In the genomic region with DNA sequence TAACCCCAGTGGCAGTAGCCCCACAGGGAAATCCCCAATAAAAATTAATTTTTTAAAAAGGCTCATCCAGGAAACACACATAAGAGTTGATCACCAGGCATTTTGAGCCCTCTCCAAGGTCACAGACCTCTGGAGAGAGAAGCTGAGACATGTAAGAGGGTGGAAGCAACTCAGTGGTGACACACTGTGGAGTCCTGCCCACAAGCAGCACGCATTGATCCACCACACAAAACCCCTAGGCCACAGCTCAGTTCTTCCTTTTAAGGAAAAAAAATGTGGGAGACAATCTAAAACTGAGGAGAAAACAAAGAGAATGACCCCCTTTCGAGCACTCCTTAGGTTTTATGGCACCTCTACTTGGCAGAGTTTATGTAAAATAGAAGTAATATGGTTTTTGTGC, we compare ENCODE assay signal across 21 cellular contexts.
DNase-seq lines count a peak whose midpoint lies in the region; ATAC-seq, FAIRE-seq and TF ChIP-seq lines count a peak whose summit lies in the region.
"Had no signal": no experiment of that assay in that cellular context is flagged by ENCODE, and none has a peak within 500 bp of the region (broad histone marks: within the 10 kb centered on the region; RNA-seq: fewer than 3 reads in every experiment).

No MANE protein-coding gene starts in this region.

- no CpG with 5 or more reads among the region's 2 CpGs for WGBS in H9 (ENCODE audit: extremely low coverage, insufficient read length, low lambda C conversion rate)
- 51% methylated on average over 2 of the region's 2 CpGs for WGBS in hepatocyte (ENCODE audit: low lambda C conversion rate, missing lambda C conversion rate)

- H2BK12ac ChIP-seq in H9 (ENCODE audit: insufficient read length, low read depth, low read length), result peak overlapping the region; percentile 60

- no peak overlapping the region for H4K5ac ChIP-seq in H9 (ENCODE audit: insufficient read length, low read depth, low read length)

- H3K4me3 ChIP-seq in bronchial epithelial cell (ENCODE audit: low read depth, low read length) (no peak overlapping the region), hepatocyte (no peak overlapping the region)
- H3K4me3 ChIP-seq: SK-N-MC had no signal

- H2AFZ ChIP-seq in H9 (ENCODE audit: low read length) (no peak overlapping the region), hepatocyte (no peak overlapping the region)

- peak overlapping the region; percentile 65 for H2BK120ac ChIP-seq in H9 (ENCODE audit: low read depth, low read length, poor library complexity, severe bottlenecking)

- H3K4me1 ChIP-seq in H9 (ENCODE audit: insufficient read depth, low read length) (no peaks in the 10 kb centered on the region; the same call in 1 of the 2 replicates), hepatocyte (ENCODE audit: insufficient read depth) (peaks cover 18% of the 10 kb centered on the region)

- H3K9me2 ChIP-seq in hepatocyte (replicated peaks; ENCODE audit: insufficient read depth), result no peaks in the 10 kb centered on the region

- DNase-seq in A172 (ENCODE audit: low spot score) (peak; percentile 21), H9 (peak; percentile 61), bronchial epithelial cell (ENCODE audit: low read depth) (peak; percentile 42), hepatocyte (ENCODE audit: low spot score) (no peak), NCI-H1105 treated with DMSO at 0.1 percent for 48 hours (lab: John Stamatoyannopoulos, UW) (no peak)
- DNase-seq in stimulated activated naive B cell treated with anti-CD40 and anti-IgM and Interleukin-4, amounts not matched to agents 10 μg/mL and 1 μg/mL and 100 μg/mL, for 72 hours, result no peak
- DNase-seq: 8988T; activated CD4-positive, alpha-beta T cell treated with anti-CD3 and anti-CD28 coated beads, Interleukin-2, amount 10 ng/mL, durations not matched to agents 24 days and 14 days; activated CD8-positive, alpha-beta memory T cell treated with anti-CD3 and anti-CD28 coated beads, Interleukin-2, amount 50 U/mL, for 48 hours; activated gamma-delta T cell treated with Interleukin-2 at 50 U/mL for 16 hours; CD4-positive, CD25-positive, alpha-beta regulatory T cell; cortex of kidney; NCI-H2029; NCI-H510A treated with DMSO at 0.1 percent for 48 hours; retina had no signal

- H3K9ac ChIP-seq in H9 (ENCODE audit: extremely low read depth, insufficient read length, low read length), result peak overlapping the region; percentile 95

- peak overlapping the region; percentile 96 for H2BK5ac ChIP-seq in H9 (ENCODE audit: insufficient read length, low read length)

- H4K20me1 ChIP-seq in H9 (ENCODE audit: control insufficient read depth, insufficient read depth, insufficient read length), result no peaks in the 10 kb centered on the region
- no peaks in the 10 kb centered on the region for H4K20me1 ChIP-seq in hepatocyte (ENCODE audit: insufficient read depth, poor library complexity, severe bottlenecking)

- peaks cover 3% of the 10 kb centered on the region for H3K23me2 ChIP-seq in H9 (ENCODE audit: insufficient read length, low read depth, low read length, poor library complexity, severe bottlenecking)

- peaks cover 41 to 53% of the 10 kb centered on the region in 2 experiments for H3K4me1 Mint-ChIP-seq in H9
- H3K4me1 Mint-ChIP-seq in stimulated activated naive B cell treated with anti-CD40 and anti-IgM and Interleukin-4, amounts not matched to agents 10 μg/mL and 1 μg/mL and 100 μg/mL, for 72 hours, result no peaks in the 10 kb centered on the region
- H3K4me1 Mint-ChIP-seq: activated CD4-positive, alpha-beta T cell treated with anti-CD3 and anti-CD28 coated beads, Interleukin-2, amount 10 ng/mL, durations not matched to agents 24 days and 14 days; memory B cell had no signal

- peaks cover 34 to 41% of the 10 kb centered on the region in 2 experiments for H3K9me3 Mint-ChIP-seq in H9
- peaks cover 8 to 10% of the 10 kb centered on the region in 2 donors for H3K9me3 Mint-ChIP-seq in stimulated activated naive B cell treated with anti-CD40 and anti-IgM and Interleukin-4, amounts not matched to agents 10 μg/mL and 1 μg/mL and 100 μg/mL, for 72 hours

- H3T11ph ChIP-seq in H9 (ENCODE audit: low read length), result no peak overlapping the region

- no peak overlapping the region for H3K56ac ChIP-seq in H9 (ENCODE audit: insufficient read length, low read depth, low read length)

- TF ChIP-seq CTCF in H9 (conservative IDR thresholded peaks at IDR 0.05) (peak; percentile 37; the same call in 2 of the 3 replicates), bronchial epithelial cell (IDR thresholded peaks at IDR 0.05; ENCODE audit: insufficient read depth, low read length, severe bottlenecking) (no peak), hepatocyte (IDR thresholded peaks at IDR 0.05; ENCODE audit: poor library complexity) (no peak)

- H3K4ac ChIP-seq in H9 (ENCODE audit: low read depth, low read length), result peak overlapping the region; percentile 36; the same call in 1 of the 2 replicates

- peaks cover 9% of the 10 kb centered on the region for H3K9me3 ChIP-seq in H9 (ENCODE audit: control insufficient read depth, low read depth, low read length)
- peaks cover 16% of the 10 kb centered on the region for H3K9me3 ChIP-seq in hepatocyte (ENCODE audit: low read depth)

- peak overlapping the region; percentile 97 for H2AK5ac ChIP-seq in H9 (ENCODE audit: insufficient read length, low read length)

- no peak overlapping the region for H2BK15ac ChIP-seq in H9 (ENCODE audit: low read depth, low read length)

- no peaks in the 10 kb centered on the region for H3K36me3 ChIP-seq in bronchial epithelial cell (ENCODE audit: control insufficient read depth, insufficient read depth, low read length)
- no peaks in the 10 kb centered on the region for H3K36me3 ChIP-seq in hepatocyte (replicated peaks; ENCODE audit: insufficient read depth, low read depth)

- no peak for FAIRE-seq in bronchial epithelial cell (lab: Jason Lieb, UNC)
- FAIRE-seq: HTR-8/SVneo, urothelium cell line had no signal

- H3K79me1 ChIP-seq in H9 (ENCODE audit: insufficient read depth, low read depth, low read length, poor library complexity, severe bottlenecking), result no peaks in the 10 kb centered on the region

- H3K18ac ChIP-seq in H9 (ENCODE audit: insufficient read length, low read depth, low read length), result peak overlapping the region; percentile 84

- peak overlapping the region; percentile 94 to 99 (median 99) for H3K27ac Mint-ChIP-seq in H9
- no peak overlapping the region for H3K27ac Mint-ChIP-seq in stimulated activated naive B cell treated with anti-CD40 and anti-IgM and Interleukin-4, amounts not matched to agents 10 μg/mL and 1 μg/mL and 100 μg/mL, for 72 hours
- H3K27ac Mint-ChIP-seq: activated CD4-positive, alpha-beta T cell treated with anti-CD3 and anti-CD28 coated beads, Interleukin-2, amount 10 ng/mL, durations not matched to agents 24 days and 14 days; CD4-positive, CD25-positive, alpha-beta regulatory T cell; memory B cell had no signal

- H3K27me3 Mint-ChIP-seq in H9 (ENCODE audit: low read depth), result no peaks in the 10 kb centered on the region
- H3K27me3 Mint-ChIP-seq in stimulated activated naive B cell treated with anti-CD40 and anti-IgM and Interleukin-4, amounts not matched to agents 10 μg/mL and 1 μg/mL and 100 μg/mL, for 72 hours, result peaks cover 0 to 3% of the 10 kb centered on the region in 2 donors
- H3K27me3 Mint-ChIP-seq: activated CD4-positive, alpha-beta T cell treated with anti-CD3 and anti-CD28 coated beads, Interleukin-2, amount 10 ng/mL, durations not matched to agents 24 days and 14 days; CD4-positive, CD25-positive, alpha-beta regulatory T cell; memory B cell had no signal

- no peak overlapping the region for H4K8ac ChIP-seq in H9 (replicated peaks; ENCODE audit: insufficient read length, low read depth, low read length)

- H3K14ac ChIP-seq in H9 (ENCODE audit: insufficient read depth, low read length), result peak overlapping the region; percentile 73; the same call in 1 of the 2 replicates

- H2BK20ac ChIP-seq in H9 (ENCODE audit: low read depth, low read length, poor library complexity, severe bottlenecking), result no peak overlapping the region

- H3K79me2 ChIP-seq in H9 (ENCODE audit: insufficient read depth, low read length) (no peaks in the 10 kb centered on the region; the same call in 1 of the 2 replicates), hepatocyte (no peaks in the 10 kb centered on the region)

- H3K4me2 ChIP-seq in H9 (ENCODE audit: insufficient read depth, insufficient read length, low read length), result peak overlapping the region; percentile 50
- H3K4me2 ChIP-seq in hepatocyte, result no peak overlapping the region

- no peak for ATAC-seq in HG02642 (IDR thresholded peaks at IDR 0.05; ENCODE audit: poor library complexity, unreplicated experiment)
- no peak for ATAC-seq in stimulated activated naive B cell treated with anti-CD40 and anti-IgM and Interleukin-4, amounts not matched to agents 10 μg/mL and 1 μg/mL and 100 μg/mL, for 72 hours (replicated peaks)
- no peak for ATAC-seq in SK-N-SH treated with all-trans-retinoic acid at 6 μM for 48 hours

- no peak overlapping the region for H3K23ac ChIP-seq in H9 (ENCODE audit: insufficient read length, low read depth, low read length)

- H3K27me3 ChIP-seq in H9 (ENCODE audit: insufficient read depth, low read length) (no peaks in the 10 kb centered on the region), bronchial epithelial cell (ENCODE audit: control insufficient read depth, insufficient read depth, low read length) (no peaks in the 10 kb centered on the region), hepatocyte (no peaks in the 10 kb centered on the region)

- H3K36me3 Mint-ChIP-seq in H9 (ENCODE audit: insufficient read depth in 1 of 3, low read depth in 3 of 3), result peaks cover 47 to 54% (median 53%) of the 10 kb centered on the region in 3 experiments
- H3K36me3 Mint-ChIP-seq in stimulated activated naive B cell treated with anti-CD40 and anti-IgM and Interleukin-4, amounts not matched to agents 10 μg/mL and 1 μg/mL and 100 μg/mL, for 72 hours, result peaks cover 5 to 6% of the 10 kb centered on the region in 2 donors
- H3K36me3 Mint-ChIP-seq: CD4-positive, CD25-positive, alpha-beta regulatory T cell had no signal

- H4K91ac ChIP-seq in H9 (ENCODE audit: insufficient read length, low read depth, low read length), result peak overlapping the region; percentile 3

- H3K27ac ChIP-seq in H9 (ENCODE audit: insufficient read length, low read depth, low read length) (peak overlapping the region; percentile 99), hepatocyte (peak overlapping the region; percentile 79)
- H3K27ac ChIP-seq: SK-N-MC had no signal

- peak overlapping the region; percentile 67 to 77 for H3K4me3 Mint-ChIP-seq in H9
- H3K4me3 Mint-ChIP-seq in stimulated activated naive B cell treated with anti-CD40 and anti-IgM and Interleukin-4, amounts not matched to agents 10 μg/mL and 1 μg/mL and 100 μg/mL, for 72 hours, result no peak overlapping the region
- H3K4me3 Mint-ChIP-seq: activated CD4-positive, alpha-beta T cell treated with anti-CD3 and anti-CD28 coated beads, Interleukin-2, amount 10 ng/mL, durations not matched to agents 24 days and 14 days; memory B cell had no signal

TF ChIP-seq in SK-N-SH treated with all-trans-retinoic acid at 6 μM for 48 hours, 23 proteins besides CTCF, POLR2A, EP300 and RAD21:
- TF ChIP-seq ARNTL (CRISPR knock-in tag; IDR thresholded peaks at IDR 0.05; ENCODE audit: borderline replicate concordance, low read depth), result no peak

Comparison
In these comparisons a context has a peak if more than half of its experiments do, and no peak if none do; other contexts are left out.
1. DNase-seq: peak in A172 (single experiment), H9 (single experiment) and bronchial epithelial cell (single experiment); none in hepatocyte (single experiment), stimulated activated naive B cell treated with anti-CD40 and anti-IgM and Interleukin-4, amounts not matched to agents 10 μg/mL and 1 μg/mL and 100 μg/mL, for 72 hours (single experiment) and NCI-H1105 treated with DMSO at 0.1 percent for 48 hours (single experiment).
2. H3K4me3 Mint-ChIP-seq: peak in H9 (2 of 2); none in stimulated activated naive B cell treated with anti-CD40 and anti-IgM and Interleukin-4, amounts not matched to agents 10 μg/mL and 1 μg/mL and 100 μg/mL, for 72 hours (0 of 2).